8 cellular contexts compared by ENCODE assay signal in the genomic region with DNA sequence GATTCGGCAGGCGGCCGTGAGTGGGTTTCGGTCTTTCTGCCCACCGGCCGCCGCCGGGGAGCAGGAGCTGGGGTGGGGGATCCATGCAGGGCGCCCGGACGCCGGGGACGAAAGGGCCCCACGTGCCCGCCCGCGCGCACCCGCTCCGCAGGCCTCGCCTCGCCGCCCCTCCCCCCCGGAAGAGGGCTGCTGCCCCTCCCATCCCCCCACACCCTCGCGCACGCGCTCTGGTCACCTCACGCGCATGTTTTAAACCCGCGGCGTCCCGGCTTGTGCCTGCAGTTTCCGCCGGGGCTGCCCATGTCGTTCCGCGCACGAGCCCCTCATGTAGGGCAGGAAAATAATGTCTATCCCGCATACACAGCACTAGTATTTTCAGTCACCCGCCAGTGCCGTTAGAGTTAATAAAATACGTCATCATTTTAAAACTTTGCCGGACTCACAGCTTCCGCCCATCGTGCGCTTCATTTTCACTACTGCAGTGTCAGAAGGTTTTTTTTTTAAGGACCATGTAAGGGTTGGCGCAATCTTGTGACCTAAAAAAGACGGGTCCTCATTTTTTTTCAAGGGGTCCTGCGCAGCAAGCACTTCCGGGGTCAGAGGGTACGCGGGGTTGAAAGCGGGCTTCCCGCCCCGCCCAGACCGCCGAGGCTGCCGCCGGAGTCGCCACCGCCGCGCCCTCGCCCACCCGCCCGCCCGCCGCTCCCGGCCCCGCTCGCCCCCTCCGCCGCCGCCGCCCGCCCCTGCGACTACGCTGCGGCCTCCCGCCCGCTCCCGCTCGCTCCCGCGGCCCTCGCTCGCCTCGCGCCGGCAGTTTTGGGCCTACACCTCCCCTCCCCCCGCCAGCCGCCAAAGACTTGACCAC. TPM values are rescaled to one million over a fixed set of nuclear protein-coding genes. Genes with fewer than 3 reads are reported as not detected.
DNase-seq lines count a peak whose midpoint lies in the region; ATAC-seq and TF ChIP-seq lines count a peak whose summit lies in the region.

TSS of gene PCBP1 (plus strand) at position 640 of the 865 bp plus-strand sequence. CDS start 267 bp downstream, outside the sequence.

- in situ Hi-C loops in T47D (cut with HindIII; ENCODE audit: low pct_unique_long_range_greater_than_20kb, low sequenced_read_pairs), result no loop called here

- H3K79me2 ChIP-seq in ACC112 (ENCODE audit: control insufficient read depth, insufficient read depth, low read length, unreplicated experiment), result peaks cover 40% of the 10 kb centered on the region

- peak within 1 kb of the TSS; percentile 99 for H3K9ac ChIP-seq in skeletal muscle satellite cell (ENCODE audit: low read depth, low read length)

- peak within 1 kb of the TSS; percentile 100 for H3K27ac ChIP-seq in ACC112 (ENCODE audit: low read depth, low read length)
- peak within 1 kb of the TSS; percentile 100 for H3K27ac ChIP-seq in WERI-Rb-1

- ATAC-seq in GM18909 (IDR thresholded peaks at IDR 0.05; ENCODE audit: poor library complexity, unreplicated experiment) (peak; percentile 35), HG03159 (IDR thresholded peaks at IDR 0.05; ENCODE audit: unreplicated experiment) (peak; percentile 39)

- H3K36me3 ChIP-seq in ACC112 (ENCODE audit: insufficient read depth, low read length) (peaks cover 25% of the 10 kb centered on the region), WERI-Rb-1 (peaks cover 57% of the 10 kb centered on the region), skeletal muscle satellite cell (ENCODE audit: insufficient read depth, low read length) (peaks cover 32% of the 10 kb centered on the region)

- peak; percentile 84 for DNase-seq in NCI-H226
- peak; percentile 98 for DNase-seq in WERI-Rb-1
- peak; percentile 74 to 91 for DNase-seq in T47D (ENCODE audit: low read depth in 1 of 2, low spot score in 1 of 2)

- no peak for TF ChIP-seq CTCF in WERI-Rb-1 (IDR thresholded peaks at IDR 0.05; ENCODE audit: low read depth, low read length)

- peak within 1 kb of the TSS; percentile 97 for H2AFZ ChIP-seq in ACC112 (ENCODE audit: low read length, unreplicated experiment)

- H3K27me3 ChIP-seq in ACC112 (ENCODE audit: insufficient read depth, low read length), result no peaks in the 10 kb centered on the region
- no peaks in the 10 kb centered on the region for H3K27me3 ChIP-seq in WERI-Rb-1 (ENCODE audit: insufficient read depth, low read depth, severe bottlenecking)
- no peaks in the 10 kb centered on the region for H3K27me3 ChIP-seq in skeletal muscle satellite cell (ENCODE audit: control insufficient read depth, insufficient read depth, low read length)

- peak within 1 kb of the TSS; percentile 95 for H3K4me3 ChIP-seq in ACC112 (ENCODE audit: low read depth, low read length)
- peak within 1 kb of the TSS; percentile 98 for H3K4me3 ChIP-seq in WERI-Rb-1 (ENCODE audit: low read depth, low read length)
- peak within 1 kb of the TSS; percentile 93 for H3K4me3 ChIP-seq in iPS-18c (ENCODE audit: insufficient read depth, low read depth, low read length)
- H3K4me3 ChIP-seq in skeletal muscle satellite cell (ENCODE audit: low read length), result peak within 1 kb of the TSS; percentile 100

- peak within 1 kb of the TSS; percentile 97 for H3K4me2 ChIP-seq in skeletal muscle satellite cell (ENCODE audit: low read length)

- H3K9me3 ChIP-seq in WERI-Rb-1 (ENCODE audit: severe bottlenecking) (no peaks in the 10 kb centered on the region), iPS-18c (ENCODE audit: control insufficient read depth, insufficient read depth, low read length) (no peaks in the 10 kb centered on the region), skeletal muscle satellite cell (replicated peaks; ENCODE audit: low read length) (no peaks in the 10 kb centered on the region)

- H3K4me1 ChIP-seq in ACC112 (ENCODE audit: control insufficient read depth, insufficient read depth, low read length, unreplicated experiment) (peaks cover 33% of the 10 kb centered on the region), skeletal muscle satellite cell (ENCODE audit: control insufficient read depth, insufficient read depth, low read length) (peaks cover 35% of the 10 kb centered on the region)

RNA-seq across cellular contexts. Expression of gene PCBP1, which starts in this region (rescaled TPM):
- 44.9 and 51.8 TPM in 2 replicates for total RNA-seq in skeletal muscle satellite cell (2012; rRNA removed)

Comparison
In these comparisons a context has a peak if more than half of its experiments do, and no peak if none do; other contexts are left out.
1. Peak in every context shown above with its lines: DNase-seq, ATAC-seq, H3K4me3 ChIP-seq and H3K27ac ChIP-seq.